Comparison of ENCODE assay signal across 8 cellular contexts in genomic region chr11:33857924-33858323, GRCh38. TPM values are rescaled to one million over a fixed set of nuclear protein-coding genes. Genes with fewer than 3 reads are reported as not detected.
A peak's percentile ranks its signal among the peaks of the same experiment; 100 is the strongest.
DNase-seq lines count a peak whose midpoint lies in the region; ATAC-seq and TF ChIP-seq lines count a peak whose summit lies in the region.

No MANE protein-coding gene starts in this region.

- H3K36me3 ChIP-seq in NT2/D1 (ENCODE audit: insufficient read depth, insufficient read length, low read length) = no peaks in the 10 kb centered on the region

- no peak overlapping the region for H3K4me3 Mint-ChIP-seq in naive thymus-derived CD8-positive, alpha-beta T cell
- no peak overlapping the region for H3K4me3 Mint-ChIP-seq in stimulated activated effector memory CD8-positive, alpha-beta T cell treated with anti-CD3 and anti-CD28 coated beads, Interleukin-12 subunit alpha, Interleukin-12 subunit beta, amount 100 ng/mL, for 72 hours

- H3K4me3 ChIP-seq in NT2/D1 (ENCODE audit: insufficient read length, low read depth) (no peak overlapping the region), epithelial cell of proximal tubule (ENCODE audit: low read depth, low read length) (no peak overlapping the region)

- peaks cover 18 to 53% (median 36%) of the 10 kb centered on the region in 5 donors for H3K27me3 Mint-ChIP-seq in naive thymus-derived CD8-positive, alpha-beta T cell

- peak; percentile 96 for TF ChIP-seq CTCF in epithelial cell of proximal tubule (conservative IDR thresholded peaks at IDR 0.05; ENCODE audit: low read depth, low read length)

- no peaks in the 10 kb centered on the region for H3K9me3 Mint-ChIP-seq in naive thymus-derived CD8-positive, alpha-beta T cell
- no peaks in the 10 kb centered on the region for H3K9me3 Mint-ChIP-seq in stimulated activated effector memory CD8-positive, alpha-beta T cell treated with anti-CD3 and anti-CD28 coated beads, Interleukin-12 subunit alpha, Interleukin-12 subunit beta, amount 100 ng/mL, for 72 hours

- no peaks in the 10 kb centered on the region for H3K9me3 ChIP-seq in NT2/D1 (ENCODE audit: insufficient read depth, low read length)

- peaks cover 0 to 3% (median 2%) of the 10 kb centered on the region in 4 donors for H3K4me1 Mint-ChIP-seq in naive thymus-derived CD8-positive, alpha-beta T cell
- no peaks in the 10 kb centered on the region for H3K4me1 Mint-ChIP-seq in stimulated activated effector memory CD8-positive, alpha-beta T cell treated with anti-CD3 and anti-CD28 coated beads, Interleukin-12 subunit alpha, Interleukin-12 subunit beta, amount 100 ng/mL, for 72 hours

- peaks cover 3% of the 10 kb centered on the region for H3K4me1 ChIP-seq in NT2/D1 (ENCODE audit: insufficient read depth, insufficient read length)

- POLR2A ChIA-PET in naive thymus-derived CD8-positive, alpha-beta T cell (lab: Charles Lee) = interaction anchor here (0.9 kb wide), 1 partner anchor 113 kb away, joined by 4 read pairs; no protein-coding TSS in a partner anchor

- no peak overlapping the region for H3K9ac ChIP-seq in NT2/D1 (ENCODE audit: insufficient read length, low read depth)

- peaks cover 3% of the 10 kb centered on the region for H3K27me3 ChIP-seq in NT2/D1 (ENCODE audit: insufficient read depth, insufficient read length)

- peak; percentile 90 to 91 for ATAC-seq in naive thymus-derived CD8-positive, alpha-beta T cell
- ATAC-seq in stimulated activated effector memory CD8-positive, alpha-beta T cell treated with anti-CD3 and anti-CD28 coated beads, Interleukin-12 subunit alpha, Interleukin-12 subunit beta, amount 100 ng/mL, for 72 hours = peak; percentile 78

- peak; percentile 68 for DNase-seq in activated gamma-delta T cell treated with Interleukin-2 at 50 U/mL for 16 hours
- DNase-seq in activated gamma-delta T cell (lab: John Stamatoyannopoulos, UW) = no peak
- DNase-seq in HT1080 (ENCODE audit: low read depth) = peak; percentile 48
- DNase-seq in NT2/D1 (ENCODE audit: low read depth, low spot score) = peak; percentile 49
- peak; percentile 54 for DNase-seq in activated CD8-positive, alpha-beta memory T cell treated with anti-CD3 and anti-CD28 coated beads, Interleukin-2, amount 50 U/mL, for 24 hours (ENCODE audit: extremely low read depth)
- no peak for DNase-seq in epithelial cell of proximal tubule (ENCODE audit: low read depth)
- DNase-seq in naive thymus-derived CD8-positive, alpha-beta T cell = peak; percentile 51 to 86 (median 70)
- peak; percentile 61 to 80 for DNase-seq in stimulated activated effector memory CD8-positive, alpha-beta T cell treated with anti-CD3 and anti-CD28 coated beads, Interleukin-12 subunit alpha, Interleukin-12 subunit beta, amount 100 ng/mL, for 72 hours (ENCODE audit: low spot score in 2 of 2)

- no peaks in the 10 kb centered on the region for H3K36me3 Mint-ChIP-seq in naive thymus-derived CD8-positive, alpha-beta T cell
- peaks cover 5% of the 10 kb centered on the region for H3K36me3 Mint-ChIP-seq in stimulated activated effector memory CD8-positive, alpha-beta T cell treated with anti-CD3 and anti-CD28 coated beads, Interleukin-12 subunit alpha, Interleukin-12 subunit beta, amount 100 ng/mL, for 72 hours

- no peak overlapping the region for H3K27ac Mint-ChIP-seq in naive thymus-derived CD8-positive, alpha-beta T cell
- H3K27ac Mint-ChIP-seq in stimulated activated effector memory CD8-positive, alpha-beta T cell treated with anti-CD3 and anti-CD28 coated beads, Interleukin-12 subunit alpha, Interleukin-12 subunit beta, amount 100 ng/mL, for 72 hours = no peak overlapping the region

RNA-seq across cellular contexts. Expression of gene LMO2, which starts 34.0 kb away (rescaled TPM):
- total RNA-seq in HT1080 (2014; rRNA removed; shearing (Covaris generic)) = 0.11 and 1.5 TPM in 2 replicates
- polyA plus RNA-seq in HT1080 (2015; cell fraction: cytosol; rRNA removed) = 0.59 and 0.87 TPM in 2 replicates
- polyA plus RNA-seq in HT1080 (2015; cell fraction: nucleus; rRNA removed) = 0.16 TPM in 1 of 2 replicates, not detected in the other
- total RNA-seq in epithelial cell of proximal tubule = 1.5 and 3.3 TPM in 2 replicates
- total RNA-seq in naive thymus-derived CD8-positive, alpha-beta T cell = under 1 TPM; 0.47 to 0.99 TPM
- polyA plus RNA-seq in naive thymus-derived CD8-positive, alpha-beta T cell = not detected

Comparison
In these comparisons a context has a peak if more than half of its experiments do, and no peak if none do; other contexts are left out.
1. DNase-seq: peak in activated gamma-delta T cell treated with Interleukin-2 at 50 U/mL for 16 hours (single experiment), HT1080 (single experiment), NT2/D1 (single experiment), activated CD8-positive, alpha-beta memory T cell treated with anti-CD3 and anti-CD28 coated beads, Interleukin-2, amount 50 U/mL, for 24 hours (single experiment), naive thymus-derived CD8-positive, alpha-beta T cell (10 of 10) and stimulated activated effector memory CD8-positive, alpha-beta T cell treated with anti-CD3 and anti-CD28 coated beads, Interleukin-12 subunit alpha, Interleukin-12 subunit beta, amount 100 ng/mL, for 72 hours (2 of 2); none in activated gamma-delta T cell (single experiment) and epithelial cell of proximal tubule (single experiment).